In the genomic region with DNA sequence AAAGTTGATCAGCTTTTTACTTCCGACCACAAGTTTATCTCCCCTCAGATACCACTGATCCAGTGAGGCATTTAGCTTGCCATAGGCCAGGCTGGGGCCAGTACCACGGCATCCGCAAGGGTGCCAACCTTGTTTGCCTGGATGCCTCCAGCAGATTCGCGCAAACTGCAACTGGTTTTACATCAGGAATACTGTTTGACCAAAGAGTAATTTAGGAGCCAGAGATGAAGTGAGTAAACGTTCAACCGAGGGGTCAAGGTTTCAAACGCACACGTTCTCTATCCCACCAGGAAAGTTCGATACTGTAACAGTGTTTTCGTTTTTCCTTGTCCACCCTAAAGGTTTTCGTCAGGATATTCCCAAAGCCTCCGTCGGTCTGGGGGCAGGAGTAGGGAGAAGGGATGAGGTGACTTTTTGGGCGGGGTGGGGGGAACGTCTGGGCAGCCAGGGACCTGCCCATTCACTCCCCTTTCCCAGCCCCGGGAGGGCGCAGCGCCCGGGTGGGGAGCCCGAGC, we compare ENCODE assay signal across 8 cellular contexts. TPM values are rescaled to one million over a fixed set of nuclear protein-coding genes. Genes with fewer than 3 reads are reported as not detected.
A peak's percentile ranks its signal among the peaks of the same experiment; 100 is the strongest.
DNase-seq lines count a peak whose midpoint lies in the region; TF ChIP-seq lines count a peak whose summit lies in the region.

A gene with protein sequence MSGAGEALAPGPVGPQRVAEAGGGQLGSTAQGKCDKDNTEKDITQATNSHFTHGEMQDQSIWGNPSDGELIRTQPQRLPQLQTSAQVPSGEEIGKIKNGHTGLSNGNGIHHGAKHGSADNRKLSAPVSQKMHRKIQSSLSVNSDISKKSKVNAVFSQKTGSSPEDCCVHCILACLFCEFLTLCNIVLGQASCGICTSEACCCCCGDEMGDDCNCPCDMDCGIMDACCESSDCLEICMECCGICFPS (plus strand): TSS at position 459 of the 515 bp plus-strand sequence. CDS start 940 bp downstream, outside the sequence.

- H3K9me3 ChIP-seq in thyroid gland, result no peaks in the 10 kb centered on the region

- H4K8ac ChIP-seq in mesendoderm (ENCODE audit: low read depth, low read length), result no peak within 1 kb of the TSS

- no peaks in the 10 kb centered on the region for H3K36me3 ChIP-seq in H7 (replicated peaks; ENCODE audit: control insufficient read depth, insufficient read depth, low read length)
- H3K36me3 ChIP-seq in mesendoderm (ENCODE audit: control insufficient read depth, insufficient read depth, low read length), result no peaks in the 10 kb centered on the region
- no peaks in the 10 kb centered on the region for H3K36me3 ChIP-seq in thyroid gland

- no peak within 1 kb of the TSS for H2BK15ac ChIP-seq in mesendoderm (replicated peaks; ENCODE audit: low read depth)

- no peak within 1 kb of the TSS for H2BK120ac ChIP-seq in mesendoderm (ENCODE audit: low read depth, low read length)

- no CpG with 5 or more reads among the region's 21 CpGs for WGBS in mesendoderm (ENCODE audit: extremely low coverage, insufficient coverage, low lambda C conversion rate)
- WGBS in thyroid gland, 2 donors, result 37 to 42% methylated on average over 15 to 16 of the region's 21 CpGs

- H3K4me1 ChIP-seq in mesendoderm (ENCODE audit: control insufficient read depth, low read depth, low read length) (peaks cover 3% of the 10 kb centered on the region), thyroid gland (peaks cover 13 to 15% of the 10 kb centered on the region in 2 donors)

- peak within 1 kb of the TSS; percentile 76 for H3K4me3 ChIP-seq in H7 (ENCODE audit: insufficient read depth, low read depth, low read length)
- peak within 1 kb of the TSS; percentile 90 for H3K4me3 ChIP-seq in mesendoderm (ENCODE audit: low read length)
- peak within 1 kb of the TSS; percentile 51 to 92 (median 70) for H3K4me3 ChIP-seq in thyroid gland (replicated peaks in 1 of 3)

- H2BK5ac ChIP-seq in mesendoderm (ENCODE audit: low read length), result peak within 1 kb of the TSS; percentile 90

- H3K9ac ChIP-seq in mesendoderm (ENCODE audit: low read length), result peak within 1 kb of the TSS; percentile 84

- TF ChIP-seq CTCF in thyroid gland (IDR thresholded peaks at IDR 0.05), result peak in 1 of 6 experiments; percentile 14

- peak; percentile 79 for DNase-seq in H7
- DNase-seq in T-helper 22 cell (ENCODE audit: low read depth), result peak; percentile 56
- DNase-seq in effector CD4-positive, alpha-beta T cell, result peak; percentile 34
- DNase-seq in mesendoderm, result no peak
- DNase-seq in thyroid gland, result peak; percentile 42 to 53
- DNase-seq in NCI-H2081 (lab: John Stamatoyannopoulos, UW), result no peak
- DNase-seq in putamen (ENCODE audit: low spot score), result no peak
- no peak for DNase-seq in NCI-H146 treated with DMSO at 0.1 percent for 48 hours (lab: John Stamatoyannopoulos, UW; ENCODE audit: unreplicated experiment)

- no peaks in the 10 kb centered on the region; the same call in 1 of the 2 replicates for H3K27me3 ChIP-seq in H7 (ENCODE audit: control insufficient read depth, insufficient read depth, low read length)
- no peaks in the 10 kb centered on the region for H3K27me3 ChIP-seq in mesendoderm (ENCODE audit: insufficient read depth, low read length, poor library complexity)
- no peaks in the 10 kb centered on the region for H3K27me3 ChIP-seq in thyroid gland

- peak within 1 kb of the TSS; percentile 71 for H3K4me2 ChIP-seq in mesendoderm (ENCODE audit: low read length)

- H3K79me1 ChIP-seq in mesendoderm (ENCODE audit: low read length), result no peaks in the 10 kb centered on the region

- no peak within 1 kb of the TSS for H3K23ac ChIP-seq in mesendoderm (ENCODE audit: low read length)

- H3K56ac ChIP-seq in mesendoderm (ENCODE audit: low read length), result peak within 1 kb of the TSS; percentile 96

- no peak within 1 kb of the TSS for H2AK5ac ChIP-seq in mesendoderm (ENCODE audit: low read length)

- no peak within 1 kb of the TSS for H4K5ac ChIP-seq in mesendoderm (ENCODE audit: low read length)

- peak within 1 kb of the TSS; percentile 65 for H3K18ac ChIP-seq in mesendoderm (ENCODE audit: low read length)

- H3K79me2 ChIP-seq in mesendoderm (ENCODE audit: control insufficient read depth, insufficient read depth, low read length), result peaks cover 6% of the 10 kb centered on the region

- intact Hi-C loops in thyroid gland (cut with DNase I), result no loop called here

- H3K4ac ChIP-seq in mesendoderm (ENCODE audit: low read depth, low read length), result peak within 1 kb of the TSS; percentile 56

- TF ChIP-seq POLR2A in thyroid gland (IDR thresholded peaks at IDR 0.05), result no peak

- H3K27ac ChIP-seq in mesendoderm (ENCODE audit: low read depth, low read length) (peak within 1 kb of the TSS; percentile 81), thyroid gland (peak within 1 kb of the TSS; percentile 91 to 97 (median 94))

RNA-seq across cellular contexts. Expression of the gene that starts here (rescaled TPM):
- total RNA-seq in H7 (2014; rRNA removed; shearing (Covaris generic)), result 14.4 and 16.8 TPM in 2 replicates
- 15.2 TPM for polyA plus RNA-seq in mesendoderm (2013, experiment 1 of 2)
- 15.7 TPM for polyA plus RNA-seq in mesendoderm (2013, experiment 2 of 2)
- total RNA-seq in thyroid gland, result 10 to 100 TPM; 50.3 to 89.5 (median 58.1) TPM

Comparison
In these comparisons a context has a peak if more than half of its experiments do, and no peak if none do; other contexts are left out.
1. DNase-seq: peak in H7 (single experiment), T-helper 22 cell (single experiment), effector CD4-positive, alpha-beta T cell (single experiment) and thyroid gland (2 of 2); none in mesendoderm (single experiment), NCI-H2081 (0 of 2), putamen (single experiment) and NCI-H146 treated with DMSO at 0.1 percent for 48 hours (single experiment).
2. Peak in every context shown above with its lines, with median percentiles within 50 percentile points of each other: H3K4me3 ChIP-seq.